Comparison of ENCODE assay signal across 15 cellular contexts in genomic region chr12:116213885-116214527, GRCh38.
DNase-seq lines count a peak whose midpoint lies in the region; ATAC-seq, FAIRE-seq and TF ChIP-seq lines count a peak whose summit lies in the region.
"Had no signal": no experiment of that assay in that cellular context is flagged by ENCODE, and none has a peak within 500 bp of the region (broad histone marks: within the 10 kb centered on the region; RNA-seq: fewer than 3 reads in every experiment).

No MANE protein-coding gene starts in this region.

- H3K9me3 ChIP-seq in K562 (replicated peaks; ENCODE audit: control insufficient read depth, insufficient read depth, low read depth, low read length), result no peaks in the 10 kb centered on the region
- H3K9me3 ChIP-seq: Peyer's patch had no signal

- H3K9me1 ChIP-seq in K562 (ENCODE audit: control insufficient read depth, insufficient read depth, low read length), result peaks cover 2% of the 10 kb centered on the region

- TF ChIP-seq RAD21 in K562 (CRISPR knock-in tag; conservative IDR thresholded peaks at IDR 0.05 in 1 of 2, IDR thresholded peaks at IDR 0.05 in 1 of 2), result no peak

- TF ChIP-seq POLR2A in GM12892 (IDR thresholded peaks at IDR 0.05; ENCODE audit: low read depth, low read length), result no peak
- TF ChIP-seq POLR2A in K562 (conservative IDR thresholded peaks at IDR 0.05), result no peak

- DNase-seq in GM12892 (ENCODE audit: insufficient read length), result no peak
- no peak for DNase-seq in K562 (ENCODE audit: extremely low read depth in 1 of 4, low spot score in 3 of 4)
- DNase-seq in naive thymus-derived CD8-positive, alpha-beta T cell, result peak in 2 of 10 donors; percentile 5 to 6
- DNase-seq in activated gamma-delta T cell treated with Interleukin-2 at 50 U/mL for 16 hours, result no peak
- no peak for DNase-seq in activated effector memory CD4-positive, alpha-beta T cell treated with anti-CD3 and anti-CD28 coated beads, Interleukin-2, amount 50 U/mL, for 16 hours
- DNase-seq: H9, NCI-H1417, NCI-H1930, NCI-H510A, NCI-H774, Peyer's patch had no signal

- H3K79me2 ChIP-seq in K562 (ENCODE audit: control insufficient read depth, insufficient read depth, low read length), result peaks cover 98% of the 10 kb centered on the region

- H3K36me3 ChIP-seq in K562 (ENCODE audit: control insufficient read depth, insufficient read depth, low read length), result no peaks in the 10 kb centered on the region
- H3K36me3 ChIP-seq: Peyer's patch had no signal

- H3K36me3 Mint-ChIP-seq in naive thymus-derived CD8-positive, alpha-beta T cell, result no peaks in the 10 kb centered on the region

- H3K27me3 ChIP-seq in K562 (ENCODE audit: control insufficient read depth in 2 of 2, insufficient read depth in 2 of 2, low read length in 2 of 2), result no peaks in the 10 kb centered on the region
- H3K27me3 ChIP-seq: Peyer's patch had no signal

- in situ Hi-C loops in K562 (cut with MboI), result no loop called here

- no peak overlapping the region for H3K27ac ChIP-seq in K562 (ENCODE audit: extremely low read depth, low read depth, low read length)
- H3K27ac ChIP-seq: C4-2B, Peyer's patch had no signal

- TF ChIP-seq CTCF in K562 (IDR thresholded peaks at IDR 0.05 in 2 of 3, conservative IDR thresholded peaks at IDR 0.05 in 1 of 3; ENCODE audit: insufficient read depth in 2 of 3, low read depth in 1 of 3, low read length in 3 of 3), result no peak

- BruUV-seq in K562 (replicated peaks; lab: Mats Ljungman, UMichigan), result no TSS peak

- CTCF ChIA-PET in K562 (lab: Yijun Ruan, JAX; ENCODE audit: low intra/inter-chr PET ratio), result no interaction called here

- FAIRE-seq in A204.1 (lab: Jason Lieb, UNC) (peak; percentile 11), GM12892 (lab: Jason Lieb, UNC) (peak; percentile 5), K562 (lab: Jason Lieb, UNC) (no peak)

- intact Hi-C loops in K562 (cut with micrococcal nuclease), result no loop called here

- H3K4me1 ChIP-seq in K562 (replicated peaks in 1 of 2; ENCODE audit: control insufficient read depth in 2 of 2, insufficient read depth in 2 of 2, low read length in 2 of 2), result peaks cover 2 to 28% of the 10 kb centered on the region in 2 experiments; a peak in 4 of 5 replicates

- H3K9me3 Mint-ChIP-seq in naive thymus-derived CD8-positive, alpha-beta T cell, result no peaks in the 10 kb centered on the region
- H3K9me3 Mint-ChIP-seq: H9 had no signal

- ATAC-seq in K562 (peak; percentile 23; the same call in 1 of the 3 replicates), GM19324 (IDR thresholded peaks at IDR 0.05; ENCODE audit: low FRiP score, unreplicated experiment) (no peak)
- peak; percentile 43 to 52 for ATAC-seq in naive thymus-derived CD8-positive, alpha-beta T cell
- ATAC-seq: Right ventricle myocardium inferior had no signal

- 52% methylated on average over 4 of the region's 4 CpGs for WGBS in K562 (ENCODE audit: insufficient coverage, low coverage, missing lambda C conversion rate)

- no peak for TF ChIP-seq EP300 in K562 (IDR thresholded peaks at IDR 0.05; ENCODE audit: low read length)

- H3K4me1 Mint-ChIP-seq in naive thymus-derived CD8-positive, alpha-beta T cell, result peaks cover 47 to 92% (median 86%) of the 10 kb centered on the region in 4 donors

- H3K27ac Mint-ChIP-seq in naive thymus-derived CD8-positive, alpha-beta T cell, result peak overlapping the region in 5 of 10 donors; percentile 3 to 79 (median 54)

- no peak overlapping the region for H3K4me2 ChIP-seq in K562 (ENCODE audit: insufficient read depth, low read length)

- no peak overlapping the region for H2AFZ ChIP-seq in K562 (ENCODE audit: low read depth, low read length)

- H3K9ac ChIP-seq in K562 (ENCODE audit: insufficient read depth in 1 of 2, low read depth in 2 of 2, low read length in 2 of 2), result no peak overlapping the region

- no peak overlapping the region for H3K4me3 ChIP-seq in K562
- H3K4me3 ChIP-seq: Peyer's patch had no signal

- H3K27me3 Mint-ChIP-seq in naive thymus-derived CD8-positive, alpha-beta T cell, result no peaks in the 10 kb centered on the region

- peak overlapping the region in 1 of 10 donors; percentile 11 for H3K4me3 Mint-ChIP-seq in naive thymus-derived CD8-positive, alpha-beta T cell
- H3K4me3 Mint-ChIP-seq: H9 had no signal

- H4K20me1 ChIP-seq in K562 (replicated peaks; ENCODE audit: control insufficient read depth, insufficient read depth, low read length), result peaks cover 34% of the 10 kb centered on the region

- POLR2A ChIA-PET in K562 (lab: Yijun Ruan, JAX), result interaction anchor here (1.0 to 1.5 kb wide), 2 partner anchors 9 to 14 kb away, joined by 4 to 6 read pairs; no protein-coding TSS in a partner anchor
- POLR2A ChIA-PET in naive thymus-derived CD8-positive, alpha-beta T cell (lab: Charles Lee), result no interaction called here

TF ChIP-seq in K562, 482 proteins besides CTCF, POLR2A, EP300 and RAD21:
- TF ChIP-seq, protein P1, sequence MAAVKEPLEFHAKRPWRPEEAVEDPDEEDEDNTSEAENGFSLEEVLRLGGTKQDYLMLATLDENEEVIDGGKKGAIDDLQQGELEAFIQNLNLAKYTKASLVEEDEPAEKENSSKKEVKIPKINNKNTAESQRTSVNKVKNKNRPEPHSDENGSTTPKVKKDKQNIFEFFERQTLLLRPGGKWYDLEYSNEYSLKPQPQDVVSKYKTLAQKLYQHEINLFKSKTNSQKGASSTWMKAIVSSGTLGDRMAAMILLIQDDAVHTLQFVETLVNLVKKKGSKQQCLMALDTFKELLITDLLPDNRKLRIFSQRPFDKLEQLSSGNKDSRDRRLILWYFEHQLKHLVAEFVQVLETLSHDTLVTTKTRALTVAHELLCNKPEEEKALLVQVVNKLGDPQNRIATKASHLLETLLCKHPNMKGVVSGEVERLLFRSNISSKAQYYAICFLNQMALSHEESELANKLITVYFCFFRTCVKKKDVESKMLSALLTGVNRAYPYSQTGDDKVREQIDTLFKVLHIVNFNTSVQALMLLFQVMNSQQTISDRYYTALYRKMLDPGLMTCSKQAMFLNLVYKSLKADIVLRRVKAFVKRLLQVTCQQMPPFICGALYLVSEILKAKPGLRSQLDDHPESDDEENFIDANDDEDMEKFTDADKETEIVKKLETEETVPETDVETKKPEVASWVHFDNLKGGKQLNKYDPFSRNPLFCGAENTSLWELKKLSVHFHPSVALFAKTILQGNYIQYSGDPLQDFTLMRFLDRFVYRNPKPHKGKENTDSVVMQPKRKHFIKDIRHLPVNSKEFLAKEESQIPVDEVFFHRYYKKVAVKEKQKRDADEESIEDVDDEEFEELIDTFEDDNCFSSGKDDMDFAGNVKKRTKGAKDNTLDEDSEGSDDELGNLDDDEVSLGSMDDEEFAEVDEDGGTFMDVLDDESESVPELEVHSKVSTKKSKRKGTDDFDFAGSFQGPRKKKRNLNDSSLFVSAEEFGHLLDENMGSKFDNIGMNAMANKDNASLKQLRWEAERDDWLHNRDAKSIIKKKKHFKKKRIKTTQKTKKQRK (IDR thresholded peaks at IDR 0.05; ENCODE audit: borderline replicate concordance, low read depth, low read length), result no peak
- TF ChIP-seq SMARCE1 (IDR thresholded peaks at IDR 0.05) (no peak), RFX1 (IDR thresholded peaks at IDR 0.05) (peak; percentile 89), NFYB (IDR thresholded peaks at IDR 0.05; ENCODE audit: extremely low read depth, insufficient read length) (no peak)
- TF ChIP-seq, protein P2, sequence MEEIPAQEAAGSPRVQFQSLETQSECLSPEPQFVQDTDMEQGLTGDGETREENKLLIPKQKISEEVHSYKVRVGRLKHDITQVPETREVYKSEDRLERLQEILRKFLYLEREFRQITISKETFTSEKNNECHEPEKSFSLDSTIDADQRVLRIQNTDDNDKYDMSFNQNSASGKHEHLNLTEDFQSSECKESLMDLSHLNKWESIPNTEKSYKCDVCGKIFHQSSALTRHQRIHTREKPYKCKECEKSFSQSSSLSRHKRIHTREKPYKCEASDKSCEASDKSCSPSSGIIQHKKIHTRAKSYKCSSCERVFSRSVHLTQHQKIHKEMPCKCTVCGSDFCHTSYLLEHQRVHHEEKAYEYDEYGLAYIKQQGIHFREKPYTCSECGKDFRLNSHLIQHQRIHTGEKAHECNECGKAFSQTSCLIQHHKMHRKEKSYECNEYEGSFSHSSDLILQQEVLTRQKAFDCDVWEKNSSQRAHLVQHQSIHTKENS (CRISPR knock-in tag; IDR thresholded peaks at IDR 0.05), result no peak
TF ChIP-seq in K562: peak in this region for 1.
